ENCODE assay signal across 21 cellular contexts in the genomic region with DNA sequence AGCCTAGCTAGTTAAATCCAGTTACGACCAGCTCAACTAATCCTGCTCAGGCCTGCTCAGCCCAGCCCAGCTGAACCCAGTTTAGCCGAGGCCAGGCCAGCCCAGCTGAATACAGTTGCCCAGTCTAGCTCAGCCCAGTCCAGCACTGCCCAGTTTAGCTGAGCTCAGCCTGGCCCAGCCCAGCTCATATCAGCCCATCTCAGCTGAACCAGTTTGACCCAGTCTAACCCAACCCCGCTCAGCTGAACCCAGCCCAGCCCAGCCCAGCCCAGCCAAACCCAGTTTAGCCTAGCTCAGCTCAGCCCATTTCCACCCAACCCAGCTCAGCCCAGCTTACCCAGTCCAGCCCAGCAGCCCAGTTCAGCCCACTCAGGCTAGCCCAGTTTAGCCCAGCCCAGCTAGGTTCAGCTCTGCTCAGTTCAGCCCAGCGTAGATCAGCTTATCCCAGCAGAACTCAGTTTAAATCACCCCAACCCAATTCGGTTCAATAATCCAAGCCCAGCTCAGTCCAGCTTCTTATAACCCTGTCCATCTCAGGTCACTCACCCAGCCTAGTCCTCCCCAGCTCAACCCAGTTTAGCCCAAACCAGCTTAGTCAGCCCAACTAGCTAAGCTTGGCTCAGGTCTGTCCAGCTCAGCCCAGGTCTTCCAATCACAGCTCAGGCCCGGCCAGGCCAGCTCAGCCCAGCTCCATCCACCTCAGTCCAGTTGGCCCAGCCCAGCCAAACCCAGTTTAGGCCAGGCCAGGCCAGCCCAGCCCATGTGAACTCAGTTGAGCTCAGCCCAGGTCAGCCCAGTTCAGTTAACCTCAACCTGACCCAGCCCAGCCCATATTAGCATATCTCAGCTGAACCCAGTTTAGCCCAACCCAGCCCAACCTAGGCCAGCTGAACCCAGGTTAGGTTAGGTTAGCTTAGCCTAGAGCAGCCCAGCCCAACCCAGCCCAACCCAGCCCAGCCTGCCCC.
DNase-seq lines count a peak whose midpoint lies in the region; ATAC-seq and FAIRE-seq lines count a peak whose summit lies in the region.
"Had no signal": no experiment of that assay in that cellular context is flagged by ENCODE, and none has a peak within 500 bp of the region (broad histone marks: within the 10 kb centered on the region; RNA-seq: fewer than 3 reads in every experiment).

No MANE protein-coding gene starts in this region.

- H3K4me1 ChIP-seq in small intestine (ENCODE audit: control insufficient read depth in 2 of 2, insufficient read depth in 1 of 2, low read depth in 1 of 2, low read length in 1 of 2), result peaks cover 0 to 7% of the 10 kb centered on the region in 2 donors
- H3K4me1 ChIP-seq: foreskin keratinocyte, transverse colon had no signal

- no peaks in the 10 kb centered on the region for H3K4me1 Mint-ChIP-seq in activated CD4-positive, alpha-beta T cell treated with anti-CD3 and anti-CD28 coated beads, Interleukin-2, amount 10 ng/mL, durations not matched to agents 24 days and 14 days
- H3K4me1 Mint-ChIP-seq: activated T-helper 17 cell treated with anti-CD3 and anti-CD28 coated beads, Interleukin-2, amount 50 U/mL, for 72 hours; CD4-positive, alpha-beta memory T cell; naive thymus-derived CD4-positive, alpha-beta T cell had no signal

- H3K27me3 ChIP-seq in small intestine (ENCODE audit: control insufficient read depth in 2 of 2, insufficient read depth in 2 of 2, low read length in 2 of 2), result no peaks in the 10 kb centered on the region
- H3K27me3 ChIP-seq: foreskin keratinocyte, transverse colon had no signal

- no peaks in the 10 kb centered on the region for H3K36me3 ChIP-seq in small intestine (ENCODE audit: control insufficient read depth in 2 of 2, insufficient read depth in 2 of 2, low read length in 2 of 2)
- H3K36me3 ChIP-seq: transverse colon had no signal

- FAIRE-seq in small intestine (lab: Jason Lieb, UNC), result no peak
- FAIRE-seq: A204.1 had no signal

- ATAC-seq in GM18519 (IDR thresholded peaks at IDR 0.05; ENCODE audit: low FRiP score, unreplicated experiment), result no peak
- ATAC-seq: activated T-helper 17 cell treated with anti-CD3 and anti-CD28 coated beads, Interleukin-2, amount 50 U/mL, for 72 hours; foreskin keratinocyte; naive thymus-derived CD4-positive, alpha-beta T cell had no signal

- no peaks in the 10 kb centered on the region for H3K9me3 ChIP-seq in small intestine (ENCODE audit: control insufficient read depth, low read depth)
- H3K9me3 ChIP-seq: transverse colon had no signal

- H3K27ac ChIP-seq in small intestine (ENCODE audit: low read depth in 1 of 2, low read length in 1 of 2), result no peak overlapping the region
- H3K27ac ChIP-seq: foreskin keratinocyte, GM23248, transverse colon had no signal

- no peaks in the 10 kb centered on the region for H3K9me3 Mint-ChIP-seq in activated CD4-positive, alpha-beta T cell treated with anti-CD3 and anti-CD28 coated beads, Interleukin-2, amount 10 ng/mL, durations not matched to agents 24 days and 14 days
- H3K9me3 Mint-ChIP-seq: activated T-helper 17 cell treated with anti-CD3 and anti-CD28 coated beads, Interleukin-2, amount 50 U/mL, for 72 hours; CD4-positive, alpha-beta memory T cell; naive thymus-derived CD4-positive, alpha-beta T cell had no signal

- H3K27me3 Mint-ChIP-seq in activated CD4-positive, alpha-beta T cell treated with anti-CD3 and anti-CD28 coated beads, Interleukin-2, amount 10 ng/mL, durations not matched to agents 24 days and 14 days, result no peaks in the 10 kb centered on the region
- H3K27me3 Mint-ChIP-seq: activated T-helper 17 cell treated with anti-CD3 and anti-CD28 coated beads, Interleukin-2, amount 50 U/mL, for 72 hours; CD4-positive, alpha-beta memory T cell; naive thymus-derived CD4-positive, alpha-beta T cell; progenitor cell of endocrine pancreas had no signal

- no peak overlapping the region for H3K4me3 Mint-ChIP-seq in activated CD4-positive, alpha-beta T cell treated with anti-CD3 and anti-CD28 coated beads, Interleukin-2, amount 10 ng/mL, durations not matched to agents 24 days and 14 days
- H3K4me3 Mint-ChIP-seq: activated T-helper 17 cell treated with anti-CD3 and anti-CD28 coated beads, Interleukin-2, amount 50 U/mL, for 72 hours; CD4-positive, alpha-beta memory T cell; naive thymus-derived CD4-positive, alpha-beta T cell had no signal

- no peaks in the 10 kb centered on the region for H3K36me3 Mint-ChIP-seq in activated CD4-positive, alpha-beta T cell treated with anti-CD3 and anti-CD28 coated beads, Interleukin-2, amount 10 ng/mL, durations not matched to agents 24 days and 14 days (ENCODE audit: low read depth)
- H3K36me3 Mint-ChIP-seq: CD4-positive, alpha-beta memory T cell; naive thymus-derived CD4-positive, alpha-beta T cell had no signal

- DNase-seq in activated CD4-positive, alpha-beta T cell treated with anti-CD3 and anti-CD28 coated beads, Interleukin-2, amount 10 ng/mL, durations not matched to agents 24 days and 14 days, result peak; percentile 50
- no peak for DNase-seq in activated CD4-positive, alpha-beta T cell treated with anti-CD3 and anti-CD28 coated beads, Interleukin-2, amount 50 U/mL, for 48 hours
- DNase-seq in M059J (ENCODE audit: low read depth) (peak; percentile 3), epidermal melanocyte (ENCODE audit: insufficient read length, low spot score) (peak; percentile 10), small intestine (peak; percentile 65), GF-D8 (lab: John Stamatoyannopoulos, UW) (no peak), AG08396 (ENCODE audit: low spot score) (no peak)
- DNase-seq: amygdala; CD4-positive, alpha-beta memory T cell; cerebellar nuclear complex; DND-41; foreskin keratinocyte; GM23248; naive thymus-derived CD4-positive, alpha-beta T cell; NCI-H446; stimulated activated naive CD4-positive, alpha-beta T cell; transverse colon had no signal

- no peak overlapping the region for H3K4me3 ChIP-seq in small intestine (ENCODE audit: low read depth in 1 of 2, low read length in 2 of 2)
- H3K4me3 ChIP-seq: GM23248, transverse colon had no signal

- intact Hi-C loops in activated CD4-positive, alpha-beta T cell treated with anti-CD3 and anti-CD28 coated beads, Interleukin-2, amount 10 ng/mL, durations not matched to agents 24 days and 14 days (cut with micrococcal nuclease), result no loop called here

- 79 to 85% (median 85%) methylated on average over 6 of the region's 6 CpGs for WGBS in small intestine, 3 donors

- no peak overlapping the region for H3K27ac Mint-ChIP-seq in activated CD4-positive, alpha-beta T cell treated with anti-CD3 and anti-CD28 coated beads, Interleukin-2, amount 10 ng/mL, durations not matched to agents 24 days and 14 days
- H3K27ac Mint-ChIP-seq: activated T-helper 17 cell treated with anti-CD3 and anti-CD28 coated beads, Interleukin-2, amount 50 U/mL, for 72 hours; progenitor cell of endocrine pancreas had no signal

Comparison
In these comparisons a context has a peak if more than half of its experiments do, and no peak if none do; other contexts are left out.
1. DNase-seq: peak in activated CD4-positive, alpha-beta T cell treated with anti-CD3 and anti-CD28 coated beads, Interleukin-2, amount 10 ng/mL, durations not matched to agents 24 days and 14 days (single experiment), M059J (single experiment), epidermal melanocyte (single experiment) and small intestine (single experiment); none in activated CD4-positive, alpha-beta T cell treated with anti-CD3 and anti-CD28 coated beads, Interleukin-2, amount 50 U/mL, for 48 hours (0 of 2), GF-D8 (single experiment) and AG08396 (single experiment).